Comparison of ENCODE assay signal across 7 cellular contexts in genomic region chr6:89081423-89082322, GRCh38. TPM values are rescaled to one million over a fixed set of nuclear protein-coding genes. Genes with fewer than 3 reads are reported as not detected.
DNase-seq lines count a peak whose midpoint lies in the region; ATAC-seq, FAIRE-seq and TF ChIP-seq lines count a peak whose summit lies in the region.

No MANE protein-coding gene starts in this region.

- H3K4me2 ChIP-seq in astrocyte (ENCODE audit: low read length) = peak overlapping the region; percentile 95

- peak overlapping the region; percentile 95 for H3K4me3 Mint-ChIP-seq in T-helper 2 cell treated with Interferon-gamma antibody and Interleukin-4, amounts not matched to agents 5 μg/mL and 100 μg/mL, for 36 hours
- peak overlapping the region; percentile 98 for H3K4me3 Mint-ChIP-seq in astrocyte (ENCODE audit: unreplicated experiment)

- H3K27me3 ChIP-seq in astrocyte (ENCODE audit: insufficient read depth, low read length) = no peaks in the 10 kb centered on the region

- peaks cover 46% of the 10 kb centered on the region for H3K79me2 ChIP-seq in astrocyte (ENCODE audit: insufficient read depth, low read length)

- H3K9me3 ChIP-seq in astrocyte (ENCODE audit: insufficient read depth, low read depth, low read length) = no peaks in the 10 kb centered on the region

- TF ChIP-seq POLR2A in GM15510 (IDR thresholded peaks at IDR 0.05; ENCODE audit: borderline replicate concordance, extremely low read depth, insufficient read length) = peak; percentile 80

- peaks cover 35% of the 10 kb centered on the region for H3K36me3 Mint-ChIP-seq in T-helper 2 cell treated with Interferon-gamma antibody and Interleukin-4, amounts not matched to agents 5 μg/mL and 100 μg/mL, for 36 hours (ENCODE audit: low read depth)
- peaks cover 7% of the 10 kb centered on the region for H3K36me3 Mint-ChIP-seq in astrocyte (ENCODE audit: low read depth, unreplicated experiment)

- peaks cover 13% of the 10 kb centered on the region for H3K4me1 ChIP-seq in astrocyte (ENCODE audit: insufficient read depth, low read length)

- TF ChIP-seq CTCF in astrocyte (IDR thresholded peaks at IDR 0.05; ENCODE audit: insufficient read depth, low read depth, low read length) = no peak

- peak overlapping the region; percentile 100 for H3K9ac ChIP-seq in astrocyte (ENCODE audit: low read length)

- peaks cover 17% of the 10 kb centered on the region for H3K36me3 ChIP-seq in astrocyte (ENCODE audit: insufficient read depth, low read length)

- H3K27ac Mint-ChIP-seq in T-helper 2 cell treated with Interferon-gamma antibody and Interleukin-4, amounts not matched to agents 5 μg/mL and 100 μg/mL, for 36 hours = peak overlapping the region; percentile 94
- H3K27ac Mint-ChIP-seq in astrocyte (ENCODE audit: unreplicated experiment) = peak overlapping the region; percentile 98

- FAIRE-seq in astrocyte (lab: Jason Lieb, UNC) = no peak

- ATAC-seq in HG02938 (IDR thresholded peaks at IDR 0.05; ENCODE audit: unreplicated experiment) = peak; percentile 41

- DNase-seq in NCI-H187 treated with DMSO at 0.1 percent for 48 hours (lab: John Stamatoyannopoulos, UW) (peak; percentile 82), astrocyte (ENCODE audit: low read depth) (peak; percentile 90), hepatic stellate cell (ENCODE audit: low spot score) (peak; percentile 92), renal cortical epithelial cell (ENCODE audit: low read depth) (peak; percentile 91)
- peak; percentile 94 for DNase-seq in T-helper 2 cell treated with Interferon-gamma antibody and Interleukin-4, amounts not matched to agents 5 μg/mL and 100 μg/mL, for 36 hours (ENCODE audit: low spot score)

- peaks cover 4% of the 10 kb centered on the region for H3K27me3 Mint-ChIP-seq in T-helper 2 cell treated with Interferon-gamma antibody and Interleukin-4, amounts not matched to agents 5 μg/mL and 100 μg/mL, for 36 hours (ENCODE audit: low read depth)
- H3K27me3 Mint-ChIP-seq in astrocyte (ENCODE audit: low read depth, unreplicated experiment) = no peaks in the 10 kb centered on the region

- no peaks in the 10 kb centered on the region for H3K9me3 Mint-ChIP-seq in T-helper 2 cell treated with Interferon-gamma antibody and Interleukin-4, amounts not matched to agents 5 μg/mL and 100 μg/mL, for 36 hours
- no peaks in the 10 kb centered on the region for H3K9me3 Mint-ChIP-seq in astrocyte (ENCODE audit: unreplicated experiment)

- H4K20me1 ChIP-seq in astrocyte (ENCODE audit: insufficient read depth, low read length) = peaks cover 49% of the 10 kb centered on the region

- peak overlapping the region; percentile 71 for H2AFZ ChIP-seq in astrocyte (ENCODE audit: low read depth, low read length)

- H3K27ac ChIP-seq in astrocyte (ENCODE audit: low read depth, low read length) = peak overlapping the region; percentile 97

- peak overlapping the region; percentile 85 for H3K4me3 ChIP-seq in astrocyte (ENCODE audit: insufficient read depth, low read depth, low read length)

- H3K4me1 Mint-ChIP-seq in T-helper 2 cell treated with Interferon-gamma antibody and Interleukin-4, amounts not matched to agents 5 μg/mL and 100 μg/mL, for 36 hours (ENCODE audit: low read depth) = peaks cover 31% of the 10 kb centered on the region
- H3K4me1 Mint-ChIP-seq in astrocyte (ENCODE audit: low read depth, unreplicated experiment) = peaks cover 17% of the 10 kb centered on the region

RNA-seq across cellular contexts. Expression of gene PNRC1, which starts 1.1 kb away (rescaled TPM):
- total RNA-seq in astrocyte = 93.2 and 95.9 TPM in 2 replicates
- total RNA-seq in renal cortical epithelial cell = 35.3 and 110 TPM in 2 replicates

RNA-seq across cellular contexts. Expression of gene SRSF12, which starts 36.2 kb away (rescaled TPM):
- total RNA-seq in astrocyte (7.0 and 9.2 TPM in 2 replicates), renal cortical epithelial cell (4.0 and 5.7 TPM in 2 replicates)

Comparison
In these comparisons a context has a peak if more than half of its experiments do, and no peak if none do; other contexts are left out.
1. Peak in every context shown above with its lines: DNase-seq, ATAC-seq, H3K4me3 ChIP-seq and H3K27ac ChIP-seq.